ENCODE assay signal across 26 cellular contexts in genomic region chr20:17921774-17922173, GRCh38. TPM values are rescaled to one million over a fixed set of nuclear protein-coding genes. Genes with fewer than 3 reads are reported as not detected.
DNase-seq lines count a peak whose midpoint lies in the region; ATAC-seq, FAIRE-seq and TF ChIP-seq lines count a peak whose summit lies in the region.
"Had no signal": no experiment of that assay in that cellular context is flagged by ENCODE, and none has a peak within 500 bp of the region (broad histone marks: within the 10 kb centered on the region; RNA-seq: fewer than 3 reads in every experiment).

No MANE protein-coding gene starts in this region.

- peak; percentile 38; the same call in 1 of the 2 replicates for ATAC-seq in PC-3
- no peak for ATAC-seq in GM18861 (IDR thresholded peaks at IDR 0.05; ENCODE audit: unreplicated experiment)
- no peak for ATAC-seq in GM19455 (IDR thresholded peaks at IDR 0.05; ENCODE audit: unreplicated experiment)
- ATAC-seq: HepG2, Panc1 had no signal

- no peaks in the 10 kb centered on the region for H3K27me3 ChIP-seq in PC-3 (ENCODE audit: low read length)
- H3K27me3 ChIP-seq in colonic mucosa: no peaks in the 10 kb centered on the region
- H3K27me3 ChIP-seq in small intestine (ENCODE audit: control insufficient read depth in 2 of 2, insufficient read depth in 2 of 2, low read length in 2 of 2): no peaks in the 10 kb centered on the region

- H3K4me2 ChIP-seq in PC-3 (ENCODE audit: low read length): no peak overlapping the region
- H3K4me2 ChIP-seq: SK-N-SH had no signal

- H3K9ac ChIP-seq in PC-3 (ENCODE audit: low read length): no peak overlapping the region
- no peak overlapping the region for H3K9ac ChIP-seq in colonic mucosa (ENCODE audit: low read depth in 2 of 2, low read length in 2 of 2)
- H3K9ac ChIP-seq: SK-N-SH had no signal

- no peak for FAIRE-seq in small intestine (lab: Jason Lieb, UNC)
- FAIRE-seq: GM18507, HepG2 had no signal

- CTCF ChIA-PET in PC-3 (lab: Charles Lee): no interaction called here

- no peaks in the 10 kb centered on the region for H4K20me1 ChIP-seq in PC-3 (ENCODE audit: low read length)

- no peaks in the 10 kb centered on the region for H3K9me3 ChIP-seq in PC-3 (ENCODE audit: low read length)
- no peaks in the 10 kb centered on the region for H3K9me3 ChIP-seq in colonic mucosa
- H3K9me3 ChIP-seq in small intestine (ENCODE audit: control insufficient read depth, low read depth): no peaks in the 10 kb centered on the region
- H3K9me3 ChIP-seq: SK-N-SH had no signal

- intact Hi-C loops in PC-3 (cut with micrococcal nuclease) (no loop called here), colonic mucosa (cut with DNase I) (no loop called here)

- H3K4me1 ChIP-seq in PC-3 (ENCODE audit: insufficient read depth, low read length): no peaks in the 10 kb centered on the region
- peaks cover under 1% of the 10 kb centered on the region for H3K4me1 ChIP-seq in colonic mucosa
- H3K4me1 ChIP-seq in small intestine (ENCODE audit: control insufficient read depth in 2 of 2, insufficient read depth in 1 of 2, low read depth in 1 of 2, low read length in 1 of 2): peaks cover 0 to 3% of the 10 kb centered on the region in 2 donors

- H3K36me3 ChIP-seq in PC-3 (ENCODE audit: low read depth, low read length) (no peaks in the 10 kb centered on the region), colonic mucosa (no peaks in the 10 kb centered on the region), small intestine (ENCODE audit: control insufficient read depth in 2 of 2, insufficient read depth in 2 of 2, low read length in 2 of 2) (no peaks in the 10 kb centered on the region)

- H3K4me3 ChIP-seq in PC-3 (ENCODE audit: low read length) (no peak overlapping the region), colonic mucosa (no peak overlapping the region), small intestine (ENCODE audit: low read depth in 1 of 2, low read length in 2 of 2) (no peak overlapping the region)

- H3F3A ChIP-seq in PC-3 (ENCODE audit: low read length, unreplicated experiment): no peaks in the 10 kb centered on the region

- DNase-seq in NCI-H748 (lab: John Stamatoyannopoulos, UW; ENCODE audit: unreplicated experiment): peak; percentile 28
- DNase-seq in NCI-H748 treated with DMSO at 0.1 percent for 48 hours (lab: John Stamatoyannopoulos, UW): no peak
- DNase-seq in PC-3: no peak
- DNase-seq in colonic mucosa: no peak
- peak; percentile 53 for DNase-seq in small intestine
- no peak for DNase-seq in cortex of kidney (lab: John Stamatoyannopoulos, UW)
- DNase-seq: DMS153; Kasumi-1; MV-4-11; NCI-H1105; NCI-H1436 treated with DMSO at 0.1 percent for 48 hours; NCI-H187 treated with DMSO at 0.1 percent for 48 hours; NCI-H2171 treated with DMSO at 0.1 percent for 48 hours; NCI-H345; NCI-H510A treated with DMSO at 0.1 percent for 48 hours; NCI-H82; NK-92 treated with Interleukin-12 subunit alpha and Interleukin-12 subunit beta, amount 100 ng/mL, for 24 hours; SHP77; SK-N-SH; SW 1271 had no signal

- H3K79me2 ChIP-seq in PC-3 (ENCODE audit: low read length): no peaks in the 10 kb centered on the region

- no peak overlapping the region for H2AFZ ChIP-seq in PC-3 (ENCODE audit: low read length)

- WGBS in small intestine, 3 donors: 4 to 10% (median 5%) methylated on average over 1 of the region's 1 CpG

- H3K9me2 ChIP-seq in PC-3 (replicated peaks; ENCODE audit: low read length): no peaks in the 10 kb centered on the region
- H3K9me2 ChIP-seq: SK-N-SH had no signal

- TF ChIP-seq CTCF in PC-3 (conservative IDR thresholded peaks at IDR 0.05; ENCODE audit: low read depth, low read length) (no peak), colonic mucosa (IDR thresholded peaks at IDR 0.05) (no peak)

- BruUV-seq in PC-3 (replicated peaks; lab: Mats Ljungman, UMichigan): no TSS peak

- POLR2A ChIA-PET in PC-3 (lab: Charles Lee; ENCODE audit: unreplicated experiment): no interaction called here

- H3K27ac ChIP-seq in PC-3 (ENCODE audit: low read length) (no peak overlapping the region), colonic mucosa (peak overlapping the region; percentile 3), small intestine (ENCODE audit: low read depth in 1 of 2, low read length in 1 of 2) (no peak overlapping the region)
- H3K27ac ChIP-seq: RWPE1 had no signal

RNA-seq across cellular contexts. Expression of gene SNX5, which starts 46.8 kb away (rescaled TPM):
- 159 and 189 TPM in 2 replicates for total RNA-seq in PC-3 (2014; rRNA removed)
- total RNA-seq in colonic mucosa: 100 to 1,000 TPM; 116 to 119 TPM
- 10 to 100 TPM; 67.8 to 79.4 (median 78.7) TPM for polyA plus RNA-seq in small intestine

RNA-seq across cellular contexts. Expression of gene MGME1, which starts 47.0 kb away (rescaled TPM):
- total RNA-seq in PC-3 (2014; rRNA removed) (15.1 and 18.8 TPM in 2 replicates), colonic mucosa (10 to 100 TPM; 20.5 to 21.1 TPM)
- 10 to 100 TPM; 10.5 to 14.1 (median 13.8) TPM for polyA plus RNA-seq in small intestine

Comparison
In these comparisons a context has a peak if more than half of its experiments do, and no peak if none do; other contexts are left out.
1. DNase-seq: peak in NCI-H748 (single experiment) and small intestine (single experiment); none in NCI-H748 treated with DMSO at 0.1 percent for 48 hours (single experiment), PC-3 (single experiment), colonic mucosa (single experiment) and cortex of kidney (single experiment).